In genomic region chr5:150209020-150209635, GRCh38 we compare ENCODE assay signal across 8 cellular contexts. TPM values are rescaled to one million over a fixed set of nuclear protein-coding genes. Genes with fewer than 3 reads are reported as not detected.
DNase-seq lines count a peak whose midpoint lies in the region; ATAC-seq, FAIRE-seq and TF ChIP-seq lines count a peak whose summit lies in the region.

No MANE protein-coding gene starts in this region.

- H3K27ac ChIP-seq in GM23338 (ENCODE audit: low read depth) (no peak overlapping the region; the same call in 1 of the 2 replicates), small intestine (ENCODE audit: low read depth in 1 of 2, low read length in 1 of 2) (peak overlapping the region in 1 of 2 donors; percentile 71)

- no peaks in the 10 kb centered on the region for H3K36me3 ChIP-seq in GM23338 (ENCODE audit: insufficient read depth)
- no peaks in the 10 kb centered on the region for H3K36me3 ChIP-seq in small intestine (ENCODE audit: control insufficient read depth in 2 of 2, insufficient read depth in 2 of 2, low read length in 2 of 2)

- H3K4me2 ChIP-seq in GM23338 = no peak overlapping the region

- DNase-seq in GM23338 (ENCODE audit: low spot score) (no peak), SK-N-DZ (ENCODE audit: low spot score) (peak; percentile 28), epithelial cell of esophagus (ENCODE audit: low read depth) (peak; percentile 95), small intestine (peak; percentile 71), globus pallidus (ENCODE audit: low spot score) (no peak)
- no peak for DNase-seq in effector CD4-positive, alpha-beta T cell

- WGBS in small intestine, 3 donors = 40 to 52% (median 42%) methylated on average over 26 of the region's 26 CpGs

- no peaks in the 10 kb centered on the region for H3K9me3 ChIP-seq in small intestine (ENCODE audit: control insufficient read depth, low read depth)

- no peak for ATAC-seq in GM23338
- ATAC-seq in GM21526 (IDR thresholded peaks at IDR 0.05; ENCODE audit: low FRiP score, unreplicated experiment) = no peak
- no peak for ATAC-seq in HG03469 (IDR thresholded peaks at IDR 0.05; ENCODE audit: unreplicated experiment)

- no peaks in the 10 kb centered on the region for H3K27me3 ChIP-seq in GM23338 (ENCODE audit: insufficient read depth)
- no peaks in the 10 kb centered on the region for H3K27me3 ChIP-seq in small intestine (ENCODE audit: control insufficient read depth in 2 of 2, insufficient read depth in 2 of 2, low read length in 2 of 2)

- peaks cover 55% of the 10 kb centered on the region for H3K4me1 Mint-ChIP-seq in GM23338

- no peak overlapping the region; the same call in 1 of the 2 replicates for H2AFZ ChIP-seq in GM23338

- no peak for FAIRE-seq in small intestine (lab: Jason Lieb, UNC)

- H3F3A ChIP-seq in GM23338 (replicated peaks; ENCODE audit: low read depth) = 0 out of 2 replicates have a peak, but pooled peaks cover 5% of the 10 kb centered on the region

- H3K36me3 Mint-ChIP-seq in GM23338 (ENCODE audit: low read depth) = no peaks in the 10 kb centered on the region; the same call in 2 of the 3 replicates

- H3K4me3 Mint-ChIP-seq in GM23338 = no peak overlapping the region

- H3K27me3 Mint-ChIP-seq in GM23338 (ENCODE audit: insufficient read depth, low read depth, poor library complexity) = peaks cover 18% of the 10 kb centered on the region

- no peaks in the 10 kb centered on the region for H3K79me2 ChIP-seq in GM23338 (replicated peaks; ENCODE audit: insufficient read depth)

- no peaks in the 10 kb centered on the region for H3K9me2 ChIP-seq in GM23338 (ENCODE audit: insufficient read depth)

- H3K9me3 Mint-ChIP-seq in GM23338 = no peaks in the 10 kb centered on the region; the same call in 1 of the 3 replicates

- TF ChIP-seq CTCF in GM23338 (conservative IDR thresholded peaks at IDR 0.05; ENCODE audit: low read depth in 2 of 2) = no peak
- no peak for TF ChIP-seq CTCF in epithelial cell of esophagus (IDR thresholded peaks at IDR 0.05; ENCODE audit: insufficient read depth, low read depth, low read length, missing control alignments)

- H3K4me3 ChIP-seq in GM23338 (no peak overlapping the region), epithelial cell of esophagus (ENCODE audit: low read length) (no peak overlapping the region), small intestine (ENCODE audit: low read depth in 1 of 2, low read length in 2 of 2) (no peak overlapping the region)

- 0 out of 2 replicates have a peak overlapping the region, but pooled peaks have one; percentile 65 for H3K27ac Mint-ChIP-seq in GM23338

- no peaks in the 10 kb centered on the region for H4K20me1 ChIP-seq in GM23338 (replicated peaks; ENCODE audit: insufficient read depth)

- H3K4me1 ChIP-seq in GM23338 (ENCODE audit: insufficient read depth) (peaks cover 11% of the 10 kb centered on the region), small intestine (ENCODE audit: control insufficient read depth in 2 of 2, insufficient read depth in 1 of 2, low read depth in 1 of 2, low read length in 1 of 2) (peaks cover 0 to 10% of the 10 kb centered on the region in 2 donors)

TF ChIP-seq in GM23338, 12 proteins besides CTCF, POLR2A, EP300 and RAD21 (continues in another document):
- TF ChIP-seq POLR2AphosphoS5 (IDR thresholded peaks at IDR 0.05; ENCODE audit: low read depth) (no peak), ZNF462 (CRISPR knock-in tag; IDR thresholded peaks at IDR 0.05) (no peak), JUNB (IDR thresholded peaks at IDR 0.05; ENCODE audit: unreplicated experiment) (no peak), ZNF114 (CRISPR knock-in tag; IDR thresholded peaks at IDR 0.05) (no peak), ETS1 (IDR thresholded peaks at IDR 0.05) (no peak)

RNA-seq across cellular contexts. Expression of gene SLC6A7, which starts 19.3 kb away (rescaled TPM):
- total RNA-seq in GM23338 (2014; rRNA removed; shearing (Covaris generic)) = not detected in 2 replicates
- polyA plus RNA-seq in GM23338 (2016; fragmentation: Nextera tagmentation; extraction: Ambion mirVana) (not detected in 2 replicates), small intestine (1 to 10 TPM in 2 of 3 donors, under 1 TPM in 1; 0.81 to 2.6 (median 1.8) TPM)
- polyA plus RNA-seq in SK-N-DZ (2014; cell fraction: cytosol; rRNA removed) = not detected in 2 replicates
- polyA plus RNA-seq in SK-N-DZ (2014; cell fraction: nucleus; rRNA removed) = not detected in 2 replicates

RNA-seq across cellular contexts. Expression of gene CDX1, which starts 42.5 kb away (rescaled TPM):
- not detected in 2 replicates for total RNA-seq in GM23338 (2014; rRNA removed; shearing (Covaris generic))
- polyA plus RNA-seq in GM23338 (2016; fragmentation: Nextera tagmentation; extraction: Ambion mirVana) (not detected in 2 replicates), small intestine (100 to 1,000 TPM; 205 to 238 (median 219) TPM)
- not detected in 2 replicates for polyA plus RNA-seq in SK-N-DZ (2014; cell fraction: cytosol; rRNA removed)
- 0.12 TPM in 1 of 2 replicates, not detected in the other for polyA plus RNA-seq in SK-N-DZ (2014; cell fraction: nucleus; rRNA removed)

RNA-seq across cellular contexts. Expression of gene PDGFRB, which starts 53.5 kb away (rescaled TPM):
- total RNA-seq in GM23338 (2014; rRNA removed; shearing (Covaris generic)) = 7.1 and 11.3 TPM in 2 replicates
- polyA plus RNA-seq in GM23338 (2016; fragmentation: Nextera tagmentation; extraction: Ambion mirVana) = 4.1 and 4.5 TPM in 2 replicates
- polyA plus RNA-seq in SK-N-DZ (2014; cell fraction: cytosol; rRNA removed) = 9.7 and 10.5 TPM in 2 replicates
- 13.0 and 23.0 TPM in 2 replicates for polyA plus RNA-seq in SK-N-DZ (2014; cell fraction: nucleus; rRNA removed)
- polyA plus RNA-seq in small intestine = 10 to 100 TPM in 1 of 3 donors, 1 to 10 TPM in 1, under 1 TPM in 1; 0.45 to 31.6 (median 1.6) TPM

Comparison
In these comparisons a context has a peak if more than half of its experiments do, and no peak if none do; other contexts are left out.
1. DNase-seq: peak in SK-N-DZ (single experiment), epithelial cell of esophagus (single experiment) and small intestine (single experiment); none in GM23338 (single experiment), globus pallidus (single experiment) and effector CD4-positive, alpha-beta T cell (single experiment).
2. RNA of gene CDX1, which starts 42.5 kb away (polyA plus RNA-seq): 205 to 238 TPM in small intestine; not detected in GM23338; every median in the first group is over 100 times any median in the second.